ENCODE assay signal across 9 cellular contexts in the genomic region with DNA sequence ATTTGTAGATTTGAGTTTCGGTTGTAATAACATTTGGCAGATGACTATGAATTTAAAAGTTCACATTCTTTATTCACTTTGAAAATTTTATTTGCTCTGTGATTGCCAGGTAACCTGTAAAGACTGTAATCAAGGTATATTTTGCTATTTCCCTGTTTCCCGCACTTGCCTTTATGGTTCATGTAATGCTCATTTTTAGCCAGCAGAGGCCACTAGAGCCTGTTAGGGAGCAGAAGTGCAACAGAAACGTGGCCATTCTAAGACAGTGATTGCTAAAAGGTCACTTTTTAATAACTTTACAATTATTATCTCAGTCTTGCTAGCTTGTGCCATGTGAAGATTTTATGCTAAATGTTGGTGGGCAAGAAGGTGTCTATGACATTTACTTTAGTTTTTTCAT. TPM values are rescaled to one million over a fixed set of nuclear protein-coding genes. Genes with fewer than 3 reads are reported as not detected.
DNase-seq lines count a peak whose midpoint lies in the region; FAIRE-seq and TF ChIP-seq lines count a peak whose summit lies in the region.
"Had no signal": no experiment of that assay in that cellular context is flagged by ENCODE, and none has a peak within 500 bp of the region (broad histone marks: within the 10 kb centered on the region; RNA-seq: fewer than 3 reads in every experiment).

No MANE protein-coding gene starts in this region.

- intact Hi-C loops in kidney (cut with DNase I), result no loop called here

- no peak overlapping the region for H3K9ac ChIP-seq in kidney (ENCODE audit: low read length in 2 of 2)

- peak; percentile 39 for DNase-seq in AG20443 (ENCODE audit: low spot score)
- DNase-seq in ELR (ENCODE audit: low read depth), result peak; percentile 63
- peak; percentile 16 for DNase-seq in HCEC 1CT
- peak; percentile 3 for DNase-seq in NCI-H1105 treated with DMSO at 0.1 percent for 48 hours (lab: John Stamatoyannopoulos, UW)
- peak; percentile 36 for DNase-seq in amniotic stem cell (lab: John Stamatoyannopoulos, UW)
- no peak for DNase-seq in kidney
- no peak for DNase-seq in type B pancreatic cell (ENCODE audit: extremely low spot score, unreplicated experiment)
- no peak for DNase-seq in NK-92 treated with Interleukin-12 subunit alpha and Interleukin-12 subunit beta, amount 100 ng/mL, for 24 hours (lab: John Stamatoyannopoulos, UW)

- H3K27me3 Mint-ChIP-seq in type B pancreatic cell, result no peaks in the 10 kb centered on the region
- H3K27me3 Mint-ChIP-seq: T-cell had no signal

- no peaks in the 10 kb centered on the region for H3K9me3 Mint-ChIP-seq in type B pancreatic cell
- H3K9me3 Mint-ChIP-seq: T-cell had no signal

- H3K27ac Mint-ChIP-seq in type B pancreatic cell, result no peak overlapping the region
- H3K27ac Mint-ChIP-seq: T-cell had no signal

- H3K9me3 ChIP-seq in kidney (ENCODE audit: control insufficient read depth in 1 of 2, low read length in 2 of 2), result no peaks in the 10 kb centered on the region

- no peaks in the 10 kb centered on the region for H3K36me3 Mint-ChIP-seq in type B pancreatic cell

- no peak overlapping the region for H3K4me3 ChIP-seq in kidney (ENCODE audit: low read length in 2 of 2)

- H3K4me1 Mint-ChIP-seq in type B pancreatic cell (ENCODE audit: unreplicated experiment), result peaks cover 4% of the 10 kb centered on the region

- peak; percentile 41 for FAIRE-seq in kidney (lab: Jason Lieb, UNC)

- TF ChIP-seq CTCF in kidney (IDR thresholded peaks at IDR 0.05; ENCODE audit: borderline replicate concordance, extremely low read depth, insufficient read depth) (peak; percentile 75), type B pancreatic cell (conservative IDR thresholded peaks at IDR 0.05) (peak; percentile 85)

- H3K4me3 Mint-ChIP-seq in type B pancreatic cell, result no peak overlapping the region
- H3K4me3 Mint-ChIP-seq: T-cell had no signal

- no peak overlapping the region for H3K27ac ChIP-seq in kidney (ENCODE audit: low read depth in 2 of 2, low read length in 2 of 2)

- H3K4me1 ChIP-seq in kidney (ENCODE audit: control insufficient read depth in 1 of 2, insufficient read depth in 1 of 2, low read depth in 1 of 2, low read length in 2 of 2), result no peaks in the 10 kb centered on the region

- H3K36me3 ChIP-seq in kidney (ENCODE audit: control insufficient read depth in 1 of 2, insufficient read depth in 2 of 2, low read length in 2 of 2), result peaks cover 0 to 4% of the 10 kb centered on the region in 2 donors

RNA-seq across cellular contexts. Expression of gene YIPF6, which starts 12.4 kb away (rescaled TPM):
- 41.6 TPM for total RNA-seq in kidney
- polyA plus RNA-seq in kidney (ENCODE audit: insufficient read depth, low read depth, low replicate concordance), result 16.2 TPM
- 34.9 and 39.1 TPM in 2 replicates for total RNA-seq in type B pancreatic cell (ENCODE audit: low replicate concordance)

Comparison
In these comparisons a context has a peak if more than half of its experiments do, and no peak if none do; other contexts are left out.
1. DNase-seq: peak in AG20443 (single experiment), ELR (single experiment), HCEC 1CT (single experiment), NCI-H1105 treated with DMSO at 0.1 percent for 48 hours (single experiment) and amniotic stem cell (single experiment); none in kidney (single experiment), type B pancreatic cell (single experiment) and NK-92 treated with Interleukin-12 subunit alpha and Interleukin-12 subunit beta, amount 100 ng/mL, for 24 hours (single experiment).